In the genomic region with DNA sequence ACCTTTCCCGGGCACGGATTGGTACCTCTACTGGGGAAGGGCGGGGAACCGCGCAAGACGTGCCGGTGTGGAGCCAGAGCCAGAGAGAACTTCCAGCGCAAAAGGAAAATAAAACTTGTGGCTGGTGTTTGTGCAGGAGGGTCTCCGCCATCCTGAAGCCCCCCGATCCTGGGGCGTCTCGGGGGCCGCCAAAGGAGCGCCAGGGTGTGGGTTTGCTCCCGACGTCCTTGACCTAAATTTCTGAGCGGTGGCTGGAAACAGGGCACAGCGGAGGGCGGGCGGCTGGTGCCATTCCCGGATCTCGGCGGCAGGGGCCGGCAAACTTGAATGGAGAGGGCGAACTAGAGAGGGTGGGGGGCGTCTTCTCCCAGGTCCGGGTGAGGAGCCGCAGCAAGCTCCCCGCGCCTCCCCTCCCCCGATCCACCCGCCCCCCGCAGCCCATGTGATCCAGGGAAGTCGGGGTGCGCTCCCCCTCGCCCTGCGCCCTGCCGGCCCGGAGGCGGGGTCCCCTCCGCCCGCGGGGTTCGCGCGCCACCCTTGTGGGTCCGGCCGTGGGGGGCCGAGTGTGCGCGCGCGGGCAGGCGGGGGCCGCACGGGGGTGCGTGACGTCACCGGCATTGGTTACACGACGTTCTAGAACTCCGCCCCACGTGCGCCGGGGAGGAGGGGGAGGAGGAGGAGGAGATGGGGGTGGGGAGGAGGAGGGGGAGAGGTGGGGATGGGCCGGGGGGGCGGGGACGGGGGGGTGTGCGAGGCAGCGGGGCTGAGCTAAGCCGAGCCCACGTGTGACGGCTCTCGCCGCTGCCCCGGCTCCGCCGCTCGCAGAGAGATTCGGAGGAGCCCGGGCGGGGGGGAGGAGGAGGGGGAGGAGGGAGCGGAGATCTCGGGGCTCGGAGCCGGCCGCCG, we compare ENCODE assay signal across 1 cellular context.
TF ChIP-seq lines count a peak whose summit lies in the region.

A gene (plus strand): TSS at position 748 of the 906 bp plus-strand sequence. CDS start 220 bp downstream, outside the sequence.

TF ChIP-seq in GM23338, 12 proteins besides CTCF, POLR2A, EP300 and RAD21 (continued from another document):
- TF ChIP-seq, protein P1, sequence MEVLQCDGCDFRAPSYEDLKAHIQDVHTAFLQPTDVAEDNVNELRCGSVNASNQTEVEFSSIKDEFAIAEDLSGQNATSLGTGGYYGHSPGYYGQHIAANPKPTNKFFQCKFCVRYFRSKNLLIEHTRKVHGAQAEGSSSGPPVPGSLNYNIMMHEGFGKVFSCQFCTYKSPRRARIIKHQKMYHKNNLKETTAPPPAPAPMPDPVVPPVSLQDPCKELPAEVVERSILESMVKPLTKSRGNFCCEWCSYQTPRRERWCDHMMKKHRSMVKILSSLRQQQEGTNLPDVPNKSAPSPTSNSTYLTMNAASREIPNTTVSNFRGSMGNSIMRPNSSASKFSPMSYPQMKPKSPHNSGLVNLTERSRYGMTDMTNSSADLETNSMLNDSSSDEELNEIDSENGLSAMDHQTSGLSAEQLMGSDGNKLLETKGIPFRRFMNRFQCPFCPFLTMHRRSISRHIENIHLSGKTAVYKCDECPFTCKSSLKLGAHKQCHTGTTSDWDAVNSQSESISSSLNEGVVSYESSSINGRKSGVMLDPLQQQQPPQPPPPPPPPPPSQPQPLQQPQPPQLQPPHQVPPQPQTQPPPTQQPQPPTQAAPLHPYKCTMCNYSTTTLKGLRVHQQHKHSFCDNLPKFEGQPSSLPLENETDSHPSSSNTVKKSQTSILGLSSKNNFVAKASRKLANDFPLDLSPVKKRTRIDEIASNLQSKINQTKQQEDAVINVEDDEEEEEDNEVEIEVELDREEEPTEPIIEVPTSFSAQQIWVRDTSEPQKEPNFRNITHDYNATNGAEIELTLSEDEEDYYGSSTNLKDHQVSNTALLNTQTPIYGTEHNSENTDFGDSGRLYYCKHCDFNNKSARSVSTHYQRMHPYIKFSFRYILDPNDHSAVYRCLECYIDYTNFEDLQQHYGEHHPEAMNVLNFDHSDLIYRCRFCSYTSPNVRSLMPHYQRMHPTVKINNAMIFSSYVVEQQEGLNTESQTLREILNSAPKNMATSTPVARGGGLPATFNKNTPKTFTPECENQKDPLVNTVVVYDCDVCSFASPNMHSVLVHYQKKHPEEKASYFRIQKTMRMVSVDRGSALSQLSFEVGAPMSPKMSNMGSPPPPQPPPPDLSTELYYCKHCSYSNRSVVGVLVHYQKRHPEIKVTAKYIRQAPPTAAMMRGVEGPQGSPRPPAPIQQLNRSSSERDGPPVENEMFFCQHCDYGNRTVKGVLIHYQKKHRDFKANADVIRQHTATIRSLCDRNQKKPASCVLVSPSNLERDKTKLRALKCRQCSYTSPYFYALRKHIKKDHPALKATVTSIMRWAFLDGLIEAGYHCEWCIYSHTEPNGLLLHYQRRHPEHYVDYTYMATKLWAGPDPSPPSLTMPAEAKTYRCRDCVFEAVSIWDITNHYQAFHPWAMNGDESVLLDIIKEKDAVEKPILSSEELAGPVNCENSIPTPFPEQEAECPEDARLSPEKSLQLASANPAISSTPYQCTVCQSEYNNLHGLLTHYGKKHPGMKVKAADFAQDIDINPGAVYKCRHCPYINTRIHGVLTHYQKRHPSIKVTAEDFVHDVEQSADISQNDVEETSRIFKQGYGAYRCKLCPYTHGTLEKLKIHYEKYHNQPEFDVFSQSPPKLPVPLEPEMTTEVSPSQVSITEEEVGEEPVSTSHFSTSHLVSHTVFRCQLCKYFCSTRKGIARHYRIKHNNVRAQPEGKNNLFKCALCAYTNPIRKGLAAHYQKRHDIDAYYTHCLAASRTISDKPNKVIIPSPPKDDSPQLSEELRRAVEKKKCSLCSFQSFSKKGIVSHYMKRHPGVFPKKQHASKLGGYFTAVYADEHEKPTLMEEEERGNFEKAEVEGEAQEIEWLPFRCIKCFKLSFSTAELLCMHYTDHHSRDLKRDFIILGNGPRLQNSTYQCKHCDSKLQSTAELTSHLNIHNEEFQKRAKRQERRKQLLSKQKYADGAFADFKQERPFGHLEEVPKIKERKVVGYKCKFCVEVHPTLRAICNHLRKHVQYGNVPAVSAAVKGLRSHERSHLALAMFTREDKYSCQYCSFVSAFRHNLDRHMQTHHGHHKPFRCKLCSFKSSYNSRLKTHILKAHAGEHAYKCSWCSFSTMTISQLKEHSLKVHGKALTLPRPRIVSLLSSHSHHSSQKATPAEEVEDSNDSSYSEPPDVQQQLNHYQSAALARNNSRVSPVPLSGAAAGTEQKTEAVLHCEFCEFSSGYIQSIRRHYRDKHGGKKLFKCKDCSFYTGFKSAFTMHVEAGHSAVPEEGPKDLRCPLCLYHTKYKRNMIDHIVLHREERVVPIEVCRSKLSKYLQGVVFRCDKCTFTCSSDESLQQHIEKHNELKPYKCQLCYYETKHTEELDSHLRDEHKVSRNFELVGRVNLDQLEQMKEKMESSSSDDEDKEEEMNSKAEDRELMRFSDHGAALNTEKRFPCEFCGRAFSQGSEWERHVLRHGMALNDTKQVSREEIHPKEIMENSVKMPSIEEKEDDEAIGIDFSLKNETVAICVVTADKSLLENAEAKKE (CRISPR knock-in tag; IDR thresholded peaks at IDR 0.05): no peak
- TF ChIP-seq, protein P2, sequence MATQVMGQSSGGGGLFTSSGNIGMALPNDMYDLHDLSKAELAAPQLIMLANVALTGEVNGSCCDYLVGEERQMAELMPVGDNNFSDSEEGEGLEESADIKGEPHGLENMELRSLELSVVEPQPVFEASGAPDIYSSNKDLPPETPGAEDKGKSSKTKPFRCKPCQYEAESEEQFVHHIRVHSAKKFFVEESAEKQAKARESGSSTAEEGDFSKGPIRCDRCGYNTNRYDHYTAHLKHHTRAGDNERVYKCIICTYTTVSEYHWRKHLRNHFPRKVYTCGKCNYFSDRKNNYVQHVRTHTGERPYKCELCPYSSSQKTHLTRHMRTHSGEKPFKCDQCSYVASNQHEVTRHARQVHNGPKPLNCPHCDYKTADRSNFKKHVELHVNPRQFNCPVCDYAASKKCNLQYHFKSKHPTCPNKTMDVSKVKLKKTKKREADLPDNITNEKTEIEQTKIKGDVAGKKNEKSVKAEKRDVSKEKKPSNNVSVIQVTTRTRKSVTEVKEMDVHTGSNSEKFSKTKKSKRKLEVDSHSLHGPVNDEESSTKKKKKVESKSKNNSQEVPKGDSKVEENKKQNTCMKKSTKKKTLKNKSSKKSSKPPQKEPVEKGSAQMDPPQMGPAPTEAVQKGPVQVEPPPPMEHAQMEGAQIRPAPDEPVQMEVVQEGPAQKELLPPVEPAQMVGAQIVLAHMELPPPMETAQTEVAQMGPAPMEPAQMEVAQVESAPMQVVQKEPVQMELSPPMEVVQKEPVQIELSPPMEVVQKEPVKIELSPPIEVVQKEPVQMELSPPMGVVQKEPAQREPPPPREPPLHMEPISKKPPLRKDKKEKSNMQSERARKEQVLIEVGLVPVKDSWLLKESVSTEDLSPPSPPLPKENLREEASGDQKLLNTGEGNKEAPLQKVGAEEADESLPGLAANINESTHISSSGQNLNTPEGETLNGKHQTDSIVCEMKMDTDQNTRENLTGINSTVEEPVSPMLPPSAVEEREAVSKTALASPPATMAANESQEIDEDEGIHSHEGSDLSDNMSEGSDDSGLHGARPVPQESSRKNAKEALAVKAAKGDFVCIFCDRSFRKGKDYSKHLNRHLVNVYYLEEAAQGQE (IDR thresholded peaks at IDR 0.05; ENCODE audit: unreplicated experiment): no peak
- TF ChIP-seq, protein P3, sequence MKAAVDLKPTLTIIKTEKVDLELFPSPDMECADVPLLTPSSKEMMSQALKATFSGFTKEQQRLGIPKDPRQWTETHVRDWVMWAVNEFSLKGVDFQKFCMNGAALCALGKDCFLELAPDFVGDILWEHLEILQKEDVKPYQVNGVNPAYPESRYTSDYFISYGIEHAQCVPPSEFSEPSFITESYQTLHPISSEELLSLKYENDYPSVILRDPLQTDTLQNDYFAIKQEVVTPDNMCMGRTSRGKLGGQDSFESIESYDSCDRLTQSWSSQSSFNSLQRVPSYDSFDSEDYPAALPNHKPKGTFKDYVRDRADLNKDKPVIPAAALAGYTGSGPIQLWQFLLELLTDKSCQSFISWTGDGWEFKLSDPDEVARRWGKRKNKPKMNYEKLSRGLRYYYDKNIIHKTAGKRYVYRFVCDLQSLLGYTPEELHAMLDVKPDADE (IDR thresholded peaks at IDR 0.05): no peak
- no peak for TF ChIP-seq EZH2phosphoT487 (IDR thresholded peaks at IDR 0.05; ENCODE audit: unreplicated experiment)
- TF ChIP-seq POLR2AphosphoS5 (IDR thresholded peaks at IDR 0.05; ENCODE audit: low read depth): 0 out of 2 replicates have a peak, but pooled peaks have one; percentile 30
- TF ChIP-seq CREB1 (CRISPR knock-in tag; IDR thresholded peaks at IDR 0.05; ENCODE audit: low read depth): peak; percentile 95
- no peak for TF ChIP-seq ZNF114 (CRISPR knock-in tag; IDR thresholded peaks at IDR 0.05)
- TF ChIP-seq EZH2 (IDR thresholded peaks at IDR 0.05; ENCODE audit: low read depth, unreplicated experiment): no peak
